ENCODE assay signal across 16 cellular contexts in genomic region chr22:37069319-37069718, GRCh38. TPM values are rescaled to one million over a fixed set of nuclear protein-coding genes. Genes with fewer than 3 reads are reported as not detected.
"Had no signal": no experiment of that assay in that cellular context is flagged by ENCODE, and none has a peak within 500 bp of the region (broad histone marks: within the 10 kb centered on the region; RNA-seq: fewer than 3 reads in every experiment).

No MANE protein-coding gene starts in this region.

- DNase-seq: activated B cell treated with CpG ODN at 0.5 μM for 24 hours; activated CD4-positive, alpha-beta T cell treated with anti-CD3 and anti-CD28 coated beads for 48 hours; activated CD8-positive, alpha-beta memory T cell treated with anti-CD3 and anti-CD28 coated beads, Interleukin-2, amount 50 U/mL, for 4 hours; activated CD8-positive, alpha-beta T cell treated with anti-CD3 and anti-CD28 coated beads, Interleukin-2, amount 10 ng/mL, durations not matched to agents 7 days and 5 days; activated gamma-delta T cell treated with Interleukin-2 at 50 U/mL for 16 hours; amniotic stem cell; central memory CD4-positive, alpha-beta T cell; foreskin keratinocyte; naive thymus-derived CD8-positive, alpha-beta T cell; substantia nigra; transverse colon had no signal

- H3K27ac ChIP-seq: coronary artery, foreskin keratinocyte, left lung, transverse colon had no signal

- H3K36me3 ChIP-seq: left lung, transverse colon had no signal

- H3K4me3 ChIP-seq: coronary artery, left lung, transverse colon had no signal

- H3K4me1 ChIP-seq: foreskin keratinocyte, left lung had no signal

- H3K9me3 ChIP-seq: left lung, transverse colon had no signal

- ATAC-seq: foreskin keratinocyte; left lung; stimulated activated memory B cell treated with anti-CD40 and anti-IgM and Interleukin-4, amounts not matched to agents 10 μg/mL and 1 μg/mL and 100 μg/mL, for 72 hours had no signal

RNA-seq across cellular contexts. Expression of gene TMPRSS6, which starts 40.2 kb away (rescaled TPM):
- polyA plus RNA-seq: endothelial cell of umbilical vein, foreskin keratinocyte, keratinocyte had no signal
